Comparison of ENCODE assay signal across 9 cellular contexts in the genomic region with DNA sequence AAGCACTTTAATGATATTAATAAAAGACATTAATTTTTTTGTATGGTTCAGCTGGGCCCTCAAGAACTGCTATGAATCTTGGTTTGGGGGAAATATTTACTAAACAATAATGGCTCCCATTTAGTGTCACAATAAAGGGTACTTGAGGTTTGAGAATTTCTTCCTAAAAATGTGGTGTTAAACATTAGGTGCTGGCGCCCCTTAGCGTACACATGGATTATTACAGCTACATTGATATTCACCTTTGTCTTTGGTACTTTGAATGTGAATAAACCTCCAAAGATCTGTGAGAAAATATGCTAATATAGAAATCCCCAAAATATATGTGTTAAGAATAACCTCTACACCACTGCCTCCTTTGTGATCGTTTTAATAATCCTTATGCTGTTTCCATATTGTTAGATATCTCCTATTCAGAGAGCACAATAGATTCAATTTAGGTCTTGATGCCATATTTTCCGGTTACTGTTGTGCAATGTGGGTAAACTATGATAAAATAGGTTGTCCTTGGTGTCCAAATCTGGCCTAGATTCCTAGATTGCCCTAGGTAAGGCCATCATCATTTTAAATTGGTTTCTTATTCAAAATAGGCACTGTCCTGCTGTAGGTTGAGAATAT.
DNase-seq lines count a peak whose midpoint lies in the region; ATAC-seq and TF ChIP-seq lines count a peak whose summit lies in the region.
"Had no signal": no experiment of that assay in that cellular context is flagged by ENCODE, and none has a peak within 500 bp of the region (broad histone marks: within the 10 kb centered on the region; RNA-seq: fewer than 3 reads in every experiment).

No MANE protein-coding gene starts in this region.

- H3K4me1 Mint-ChIP-seq in endodermal cell, result no peaks in the 10 kb centered on the region

- H2BK120ac ChIP-seq in neuronal stem cell (ENCODE audit: low read depth, low read length), result no peak overlapping the region

- no peak overlapping the region for H2AK5ac ChIP-seq in neuronal stem cell (ENCODE audit: low read depth, low read length)

- H3K27ac ChIP-seq in Karpas-422 (ENCODE audit: low read length) (no peak overlapping the region), OCI-LY7 (ENCODE audit: low read depth, low read length, poor library complexity, severe bottlenecking) (no peak overlapping the region), endodermal cell (ENCODE audit: low read depth, low read length) (no peak overlapping the region), neuronal stem cell (replicated peaks; ENCODE audit: low read length) (no peak overlapping the region)
- H3K27ac ChIP-seq: epithelial cell of prostate had no signal

- H3K4me2 ChIP-seq in Karpas-422 (ENCODE audit: low read depth, low read length, poor library complexity, severe bottlenecking) (no peak overlapping the region), OCI-LY7 (ENCODE audit: low read length) (no peak overlapping the region), neuronal stem cell (ENCODE audit: insufficient read depth, low read length, poor library complexity, severe bottlenecking) (no peak overlapping the region)

- H3K27me3 ChIP-seq in Karpas-422 (ENCODE audit: low read length) (no peaks in the 10 kb centered on the region), endodermal cell (ENCODE audit: control insufficient read depth, insufficient read depth, low read length, poor library complexity, severe bottlenecking) (no peaks in the 10 kb centered on the region), neuronal stem cell (ENCODE audit: control insufficient read depth in 3 of 3, insufficient read depth in 3 of 3, low read depth in 1 of 3, low read length in 3 of 3) (no peaks in the 10 kb centered on the region)

- intact Hi-C loops in OCI-LY7 (cut with micrococcal nuclease; ENCODE audit: unreplicated experiment), result no loop called here

- H3K4me3 ChIP-seq in AG10803 (ENCODE audit: low read length) (no peak overlapping the region), Karpas-422 (ENCODE audit: low read length) (no peak overlapping the region), OCI-LY7 (ENCODE audit: low read depth, low read length, poor library complexity, severe bottlenecking) (no peak overlapping the region), endodermal cell (ENCODE audit: low read length) (no peak overlapping the region), neuronal stem cell (ENCODE audit: low read length in 2 of 2) (no peak overlapping the region)

- H3K9me3 ChIP-seq in Karpas-422 (ENCODE audit: low read length) (0 out of 2 replicates have a peak, but pooled peaks cover 3% of the 10 kb centered on the region), OCI-LY7 (ENCODE audit: low read length) (no peaks in the 10 kb centered on the region), endodermal cell (ENCODE audit: control insufficient read depth, low read length) (peaks cover 6% of the 10 kb centered on the region), neuronal stem cell (replicated peaks in 1 of 2; ENCODE audit: control insufficient read depth in 2 of 2, insufficient read depth in 1 of 2, low read depth in 1 of 2, low read length in 2 of 2) (peaks cover 4 to 6% of the 10 kb centered on the region in 2 donors)

- H2BK15ac ChIP-seq in neuronal stem cell (ENCODE audit: low read length), result no peak overlapping the region

- no peaks in the 10 kb centered on the region for H3K79me1 ChIP-seq in neuronal stem cell (ENCODE audit: low read depth, low read length)

- H4K91ac ChIP-seq in neuronal stem cell (ENCODE audit: low read depth, low read length, poor library complexity), result no peak overlapping the region

- no peaks in the 10 kb centered on the region for H4K20me1 ChIP-seq in Karpas-422 (ENCODE audit: insufficient read depth, low read depth, low read length)
- no peaks in the 10 kb centered on the region for H4K20me1 ChIP-seq in OCI-LY7 (ENCODE audit: insufficient read depth, low read length)

- no peak overlapping the region for H3K4me3 Mint-ChIP-seq in endodermal cell

- H2BK5ac ChIP-seq in neuronal stem cell (ENCODE audit: low read length), result no peak overlapping the region

- H3K4me1 ChIP-seq in Karpas-422 (ENCODE audit: low read length), result no peaks in the 10 kb centered on the region
- H3K4me1 ChIP-seq in OCI-LY7 (ENCODE audit: insufficient read depth, low read length, poor library complexity, severe bottlenecking), result no peaks in the 10 kb centered on the region
- H3K4me1 ChIP-seq in endodermal cell (ENCODE audit: control insufficient read depth, insufficient read depth, low read length), result no peaks in the 10 kb centered on the region
- H3K4me1 ChIP-seq in neuronal stem cell (ENCODE audit: control insufficient read depth in 2 of 2, insufficient read depth in 1 of 2, low read depth in 1 of 2, low read length in 2 of 2), result peaks cover 2 to 4% of the 10 kb centered on the region in 2 donors

- no peak overlapping the region for H3K18ac ChIP-seq in neuronal stem cell (ENCODE audit: low read length)

- H4K8ac ChIP-seq in neuronal stem cell (ENCODE audit: low read depth, low read length), result no peak overlapping the region

- no peak overlapping the region for H3K23ac ChIP-seq in neuronal stem cell (ENCODE audit: low read depth, low read length, poor library complexity)

- CTCF ChIA-PET in OCI-LY7 (lab: Charles Lee; ENCODE audit: unreplicated experiment), result no interaction called here

- no peak overlapping the region for H3K4ac ChIP-seq in neuronal stem cell (ENCODE audit: low read length)

- no TSS peak for BruUV-seq in OCI-LY7 (replicated peaks; lab: Mats Ljungman, UMichigan)

- H3K79me2 ChIP-seq in Karpas-422 (ENCODE audit: low read length), result no peaks in the 10 kb centered on the region
- H3K79me2 ChIP-seq in OCI-LY7 (ENCODE audit: insufficient read depth, low read depth, low read length), result no peaks in the 10 kb centered on the region

- no peak overlapping the region for H2BK12ac ChIP-seq in neuronal stem cell (ENCODE audit: low read length)

- H3K9ac ChIP-seq in Karpas-422 (ENCODE audit: low read length), result no peak overlapping the region
- H3K9ac ChIP-seq in endodermal cell (ENCODE audit: extremely low read depth, low read length, poor library complexity, severe bottlenecking), result no peak overlapping the region
- H3K9ac ChIP-seq in neuronal stem cell (ENCODE audit: low read depth, low read length, poor library complexity), result no peak overlapping the region

- H2AFZ ChIP-seq in Karpas-422 (ENCODE audit: low read length) (no peak overlapping the region), OCI-LY7 (ENCODE audit: low read length) (no peak overlapping the region), neuronal stem cell (ENCODE audit: low read length) (no peak overlapping the region)

- no peak overlapping the region for H3K27ac Mint-ChIP-seq in endodermal cell

- DNase-seq in AG10803 (ENCODE audit: low read depth) (peak; percentile 40), GM13976 (ENCODE audit: low spot score) (peak; percentile 50), Karpas-422 (peak; percentile 72), OCI-LY7 (ENCODE audit: low spot score) (peak; percentile 29), endodermal cell (peak; percentile 58), neuronal stem cell (ENCODE audit: low spot score) (peak; percentile 41)

- no peaks in the 10 kb centered on the region for H3K9me2 ChIP-seq in Karpas-422 (replicated peaks; ENCODE audit: insufficient read depth, low read length)
- no peaks in the 10 kb centered on the region for H3K9me2 ChIP-seq in OCI-LY7 (ENCODE audit: insufficient read depth, low read length)

- H3K36me3 ChIP-seq in Karpas-422 (ENCODE audit: insufficient read depth, low read length) (no peaks in the 10 kb centered on the region), OCI-LY7 (ENCODE audit: insufficient read depth, low read length) (no peaks in the 10 kb centered on the region), endodermal cell (ENCODE audit: control insufficient read depth, insufficient read depth, low read length) (no peaks in the 10 kb centered on the region), neuronal stem cell (replicated peaks in 1 of 2; ENCODE audit: control insufficient read depth in 2 of 2, insufficient read depth in 2 of 2, low read length in 2 of 2) (no peaks in the 10 kb centered on the region)

- H3K9me3 Mint-ChIP-seq in endodermal cell, result peaks cover 4% of the 10 kb centered on the region

- in situ Hi-C loops in GM13976 (cut with MboI; ENCODE audit: low sequenced_read_pairs, unreplicated experiment), result no loop called here

- POLR2A ChIA-PET in OCI-LY7 (lab: Charles Lee), result interaction anchor here (1.2 kb wide), 2 partner anchors 10 to 45 kb away, joined by 3 to 4 read pairs; no protein-coding TSS in a partner anchor

- WGBS in endodermal cell (ENCODE audit: insufficient coverage in 1 of 2, insufficient read length in 1 of 2), 2 experiments, result 30 to 88% methylated on average over 1 to 4 of the region's 4 CpGs
- WGBS in neuronal stem cell (ENCODE audit: extremely low coverage in 2 of 2, insufficient read length in 2 of 2, insufficient replicate concordance in 1 of 2), 2 donors, result no CpG with 5 or more reads among the region's 4 CpGs

- ATAC-seq in HG03439 (IDR thresholded peaks at IDR 0.05; ENCODE audit: unreplicated experiment) (no peak), HG02973 (IDR thresholded peaks at IDR 0.05; ENCODE audit: unreplicated experiment) (no peak)

- no peaks in the 10 kb centered on the region for H3K27me3 Mint-ChIP-seq in endodermal cell (ENCODE audit: insufficient read depth)

- H3K36me3 Mint-ChIP-seq in endodermal cell (ENCODE audit: low read depth), result no peaks in the 10 kb centered on the region

- TF ChIP-seq CTCF in AG10803 (conservative IDR thresholded peaks at IDR 0.05; ENCODE audit: low read length) (peak; percentile 81), GM13976 (IDR thresholded peaks at IDR 0.05; ENCODE audit: borderline replicate concordance, control extremely low read depth, extremely low read depth, insufficient read depth, missing control alignments) (peak; percentile 65), OCI-LY7 (conservative IDR thresholded peaks at IDR 0.05; ENCODE audit: low read length) (peak; percentile 87), endodermal cell (conservative IDR thresholded peaks at IDR 0.05) (peak; percentile 90)

- no peak overlapping the region for H3K14ac ChIP-seq in neuronal stem cell (ENCODE audit: low read length)
